Comparison of ENCODE assay signal across 10 cellular contexts in the genomic region with DNA sequence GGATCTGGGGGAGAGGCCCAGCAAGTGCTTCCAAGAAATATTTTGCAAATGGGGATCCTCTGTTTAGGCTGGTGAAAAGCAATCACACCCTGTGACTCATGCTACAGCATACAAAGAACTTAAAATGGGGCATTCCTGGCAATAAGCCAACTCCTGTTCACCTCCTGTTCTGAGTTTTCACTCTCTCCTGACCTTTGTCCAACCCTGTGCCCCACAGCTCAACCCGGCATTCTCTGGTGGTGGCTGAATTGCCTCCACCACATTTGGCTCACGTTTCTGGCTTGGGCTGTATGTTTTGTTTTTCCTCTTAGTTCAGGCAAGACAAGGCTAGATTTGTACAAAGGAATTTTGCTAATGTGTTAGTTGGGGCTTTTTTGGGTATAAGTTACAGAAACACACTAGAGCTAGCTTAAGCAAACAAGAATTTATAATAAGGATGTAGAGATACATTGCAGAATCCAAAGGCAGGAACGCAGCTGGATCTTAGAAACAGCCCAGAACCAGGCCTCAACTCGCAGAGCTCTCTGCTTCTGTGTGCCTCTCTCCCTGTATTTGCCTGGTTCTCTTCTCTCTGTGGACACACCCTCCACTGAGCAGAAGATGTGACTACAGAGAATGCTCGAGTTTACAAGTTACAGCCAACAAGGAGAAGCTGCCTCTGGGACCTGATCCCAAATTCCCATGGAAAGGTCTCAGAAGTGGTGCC. TPM values are rescaled to one million over a fixed set of nuclear protein-coding genes. Genes with fewer than 3 reads are reported as not detected.
DNase-seq lines count a peak whose midpoint lies in the region; ATAC-seq and TF ChIP-seq lines count a peak whose summit lies in the region.
"Had no signal": no experiment of that assay in that cellular context is flagged by ENCODE, and none has a peak within 500 bp of the region (broad histone marks: within the 10 kb centered on the region; RNA-seq: fewer than 3 reads in every experiment).

No MANE protein-coding gene starts in this region.

- no peak overlapping the region for H3K23ac ChIP-seq in mesenchymal stem cell (ENCODE audit: low read length in 2 of 2)

- H3K9me3 Mint-ChIP-seq in activated T-cell treated with anti-CD3 and anti-CD28 coated beads, Interleukin-2, amount 50 U/mL, for 24 hours: no peaks in the 10 kb centered on the region
- H3K9me3 Mint-ChIP-seq in activated T-cell treated with anti-CD3 and anti-CD28 coated beads, Interleukin-2, amount 50 U/mL, for 4 hours: no peaks in the 10 kb centered on the region
- H3K9me3 Mint-ChIP-seq: CD4-positive, alpha-beta memory T cell; T-cell had no signal

- 61% methylated on average over 5 of the region's 5 CpGs for WGBS in mesenchymal stem cell

- H3K9ac ChIP-seq in colonic mucosa (ENCODE audit: low read depth in 2 of 2, low read length in 2 of 2) (peak overlapping the region in 1 of 2 donors; percentile 41), mesenchymal stem cell (ENCODE audit: low read length) (peak overlapping the region; percentile 61)

- no peaks in the 10 kb centered on the region for H3K36me3 ChIP-seq in colonic mucosa
- H3K36me3 ChIP-seq in mesenchymal stem cell (ENCODE audit: control insufficient read depth in 1 of 2, insufficient read depth in 2 of 2, low read depth in 1 of 2, low read length in 2 of 2): peaks cover 54 to 81% of the 10 kb centered on the region in 2 experiments

- H2BK5ac ChIP-seq in mesenchymal stem cell (ENCODE audit: low read depth, low read length, poor library complexity, severe bottlenecking): no peak overlapping the region

- H3K79me1 ChIP-seq in mesenchymal stem cell (replicated peaks; ENCODE audit: low read length, poor library complexity, severe bottlenecking): peaks cover 12% of the 10 kb centered on the region

- peaks cover 10% of the 10 kb centered on the region for H3K4me1 Mint-ChIP-seq in activated T-cell treated with anti-CD3 and anti-CD28 coated beads, Interleukin-2, amount 50 U/mL, for 24 hours (ENCODE audit: low read depth)
- H3K4me1 Mint-ChIP-seq in activated T-cell treated with anti-CD3 and anti-CD28 coated beads, Interleukin-2, amount 50 U/mL, for 4 hours (ENCODE audit: low read depth): peaks cover 1% of the 10 kb centered on the region

- no peak overlapping the region for H3K4me2 ChIP-seq in mesenchymal stem cell (ENCODE audit: low read length, poor library complexity, severe bottlenecking)

- H3K36me3 Mint-ChIP-seq in activated T-cell treated with anti-CD3 and anti-CD28 coated beads, Interleukin-2, amount 50 U/mL, for 24 hours (ENCODE audit: low read depth): peaks cover 85% of the 10 kb centered on the region
- peaks cover 9% of the 10 kb centered on the region for H3K36me3 Mint-ChIP-seq in activated T-cell treated with anti-CD3 and anti-CD28 coated beads, Interleukin-2, amount 50 U/mL, for 4 hours (ENCODE audit: insufficient read depth)

- H2AK5ac ChIP-seq in mesenchymal stem cell (ENCODE audit: low read length, severe bottlenecking): no peak overlapping the region

- no peak overlapping the region for H3K4me3 Mint-ChIP-seq in activated T-cell treated with anti-CD3 and anti-CD28 coated beads, Interleukin-2, amount 50 U/mL, for 24 hours
- no peak overlapping the region for H3K4me3 Mint-ChIP-seq in activated T-cell treated with anti-CD3 and anti-CD28 coated beads, Interleukin-2, amount 50 U/mL, for 4 hours
- H3K4me3 Mint-ChIP-seq: CD4-positive, alpha-beta memory T cell; T-cell had no signal

- no peak overlapping the region for H2AFZ ChIP-seq in mesenchymal stem cell (ENCODE audit: low read depth, low read length)

- H3K9me3 ChIP-seq in colonic mucosa (no peaks in the 10 kb centered on the region), mesenchymal stem cell (ENCODE audit: control insufficient read depth, low read length) (no peaks in the 10 kb centered on the region)

- peak overlapping the region in 1 of 2 experiments; percentile 49 for H3K18ac ChIP-seq in mesenchymal stem cell (ENCODE audit: low read depth in 1 of 2, low read length in 2 of 2)

- no peak overlapping the region for H2BK12ac ChIP-seq in mesenchymal stem cell (ENCODE audit: low read length in 2 of 2)

- H3K4ac ChIP-seq in mesenchymal stem cell (ENCODE audit: low read depth in 1 of 2, low read length in 2 of 2): no peak overlapping the region

- no peak overlapping the region for H3K14ac ChIP-seq in mesenchymal stem cell (ENCODE audit: low read length in 2 of 2)

- H3K27me3 ChIP-seq in colonic mucosa (no peaks in the 10 kb centered on the region), mesenchymal stem cell (ENCODE audit: control insufficient read depth in 1 of 2, insufficient read depth in 1 of 2, low read length in 2 of 2) (no peaks in the 10 kb centered on the region)

- peaks cover 9% of the 10 kb centered on the region for H3K4me1 ChIP-seq in colonic mucosa
- peaks cover 16% of the 10 kb centered on the region for H3K4me1 ChIP-seq in mesenchymal stem cell (ENCODE audit: control insufficient read depth, insufficient read depth, low read depth, low read length)

- H4K8ac ChIP-seq in mesenchymal stem cell (ENCODE audit: low read length): no peak overlapping the region

- intact Hi-C loops in colonic mucosa (cut with DNase I): no loop called here

- no peak overlapping the region for H3K4me3 ChIP-seq in colonic mucosa
- peak overlapping the region in 1 of 2 experiments; percentile 25 for H3K4me3 ChIP-seq in mesenchymal stem cell (ENCODE audit: insufficient read depth in 1 of 2, low read depth in 1 of 2, low read length in 2 of 2)

- peak overlapping the region; percentile 61 for H3K27ac Mint-ChIP-seq in activated T-cell treated with anti-CD3 and anti-CD28 coated beads, Interleukin-2, amount 50 U/mL, for 24 hours

- H3K27ac ChIP-seq in colonic mucosa: peak overlapping the region; percentile 16
- peak overlapping the region; percentile 9 for H3K27ac ChIP-seq in mesenchymal stem cell (ENCODE audit: low read length, poor library complexity, severe bottlenecking)

- ATAC-seq in activated T-cell treated with anti-CD3 and anti-CD28 coated beads, Interleukin-2, amount 50 U/mL, for 4 hours: no peak
- ATAC-seq in HG03521 (IDR thresholded peaks at IDR 0.05; ENCODE audit: unreplicated experiment): no peak
- ATAC-seq: T-cell had no signal

- DNase-seq in activated T-cell treated with anti-CD3 and anti-CD28 coated beads, Interleukin-2, amount 50 U/mL, for 24 hours: no peak
- no peak for DNase-seq in activated T-cell treated with anti-CD3 and anti-CD28 coated beads, Interleukin-2, amount 50 U/mL, for 4 hours
- no peak for DNase-seq in colonic mucosa
- DNase-seq in mesenchymal stem cell: peak; percentile 41
- DNase-seq in cerebellar nuclear complex (lab: John Stamatoyannopoulos, UW): no peak
- DNase-seq in NCI-H1417 treated with DMSO at 0.1 percent for 48 hours (lab: John Stamatoyannopoulos, UW): no peak
- DNase-seq in GOT3 (lab: John Stamatoyannopoulos, UW): no peak
- DNase-seq: CD4-positive, alpha-beta memory T cell; T-cell had no signal

- no peaks in the 10 kb centered on the region for H3K27me3 Mint-ChIP-seq in activated T-cell treated with anti-CD3 and anti-CD28 coated beads, Interleukin-2, amount 50 U/mL, for 24 hours
- no peaks in the 10 kb centered on the region for H3K27me3 Mint-ChIP-seq in activated T-cell treated with anti-CD3 and anti-CD28 coated beads, Interleukin-2, amount 50 U/mL, for 4 hours (ENCODE audit: low read depth)
- H3K27me3 Mint-ChIP-seq: CD4-positive, alpha-beta memory T cell; T-cell had no signal

- H2BK120ac ChIP-seq in mesenchymal stem cell (ENCODE audit: low read depth, low read length): no peak overlapping the region

- H4K91ac ChIP-seq in mesenchymal stem cell (ENCODE audit: low read length): no peak overlapping the region

- no peak for TF ChIP-seq CTCF in colonic mucosa (IDR thresholded peaks at IDR 0.05)

- H2BK15ac ChIP-seq in mesenchymal stem cell (ENCODE audit: low read depth, poor library complexity, severe bottlenecking): no peak overlapping the region

RNA-seq across cellular contexts. Expression of gene ABCC10, which starts 9.4 kb away (rescaled TPM):
- 10 to 100 TPM; 24.2 to 30.1 (median 26.5) TPM for total RNA-seq in activated T-cell treated with anti-CD3 and anti-CD28 coated beads, Interleukin-2, amount 50 U/mL, for 4 hours
- 10 to 100 TPM; 22.9 to 33.9 TPM for total RNA-seq in colonic mucosa
- 24.7 TPM for polyA plus RNA-seq in mesenchymal stem cell (2013, experiment 1 of 2)
- polyA plus RNA-seq in mesenchymal stem cell (2013, experiment 2 of 2): 21.2 TPM

RNA-seq across cellular contexts. Expression of gene DLK2, which starts 18.6 kb away (rescaled TPM):
- 1 to 10 TPM; 5.0 to 9.0 (median 6.7) TPM for total RNA-seq in activated T-cell treated with anti-CD3 and anti-CD28 coated beads, Interleukin-2, amount 50 U/mL, for 4 hours
- under 1 TPM; 0.19 to 0.22 TPM for total RNA-seq in colonic mucosa
- polyA plus RNA-seq in mesenchymal stem cell (2013, experiment 1 of 2): 0.52 TPM
- 0.62 TPM for polyA plus RNA-seq in mesenchymal stem cell (2013, experiment 2 of 2)

RNA-seq across cellular contexts. Expression of gene TJAP1, which starts 40.6 kb away (rescaled TPM):
- total RNA-seq in activated T-cell treated with anti-CD3 and anti-CD28 coated beads, Interleukin-2, amount 50 U/mL, for 4 hours: 10 to 100 TPM; 45.5 to 52.8 (median 46.2) TPM
- 10 to 100 TPM; 18.6 to 26.4 TPM for total RNA-seq in colonic mucosa
- polyA plus RNA-seq in mesenchymal stem cell (2013, experiment 1 of 2): 18.3 TPM
- 18.3 TPM for polyA plus RNA-seq in mesenchymal stem cell (2013, experiment 2 of 2)

Comparison
In these comparisons a context has a peak if more than half of its experiments do, and no peak if none do; other contexts are left out.
1. RNA of gene DLK2, which starts 18.6 kb away (total RNA-seq): 5.0 to 9.0 TPM in activated T-cell treated with anti-CD3 and anti-CD28 coated beads, Interleukin-2, amount 50 U/mL, for 4 hours; 0.19 to 0.22 TPM in colonic mucosa; every median in the first group is over 4 times any median in the second.